ENCODE assay signal across 16 cellular contexts in genomic region chr22:22022977-22023534, GRCh38.
"Had no signal": no experiment of that assay in that cellular context is flagged by ENCODE, and none has a peak within 500 bp of the region (broad histone marks: within the 10 kb centered on the region; RNA-seq: fewer than 3 reads in every experiment).

No MANE protein-coding gene starts in this region.

- ATAC-seq: activated CD4-positive, alpha-beta T cell treated with anti-CD3 and anti-CD28 coated beads for 36 hours; activated CD8-positive, alpha-beta memory T cell treated with anti-CD3 and anti-CD28 coated beads, Interleukin-2, amount 10 ng/mL, durations not matched to agents 7 days and 5 days had no signal

- H3K27me3 ChIP-seq: sigmoid colon, thyroid gland had no signal

- H3K4me3 ChIP-seq: esophagus muscularis mucosa, sigmoid colon, thyroid gland had no signal

- H3K36me3 ChIP-seq: esophagus muscularis mucosa, sigmoid colon, thyroid gland had no signal

- H3K4me1 ChIP-seq: sigmoid colon, thyroid gland had no signal

- H3K27ac ChIP-seq: esophagus muscularis mucosa, sigmoid colon, thyroid gland had no signal

- H3K4me3 Mint-ChIP-seq: activated CD4-positive, alpha-beta T cell treated with anti-CD3 and anti-CD28 coated beads for 36 hours; activated CD8-positive, alpha-beta memory T cell treated with anti-CD3 and anti-CD28 coated beads, Interleukin-2, amount 10 ng/mL, durations not matched to agents 7 days and 5 days; activated naive CD8-positive, alpha-beta T cell; nephron had no signal

- H3K36me3 Mint-ChIP-seq: activated CD8-positive, alpha-beta memory T cell treated with anti-CD3 and anti-CD28 coated beads, Interleukin-2, amount 10 ng/mL, durations not matched to agents 7 days and 5 days; activated naive CD8-positive, alpha-beta T cell had no signal

- H3K27ac Mint-ChIP-seq: activated CD4-positive, alpha-beta T cell treated with anti-CD3 and anti-CD28 coated beads for 36 hours; activated CD8-positive, alpha-beta memory T cell treated with anti-CD3 and anti-CD28 coated beads, Interleukin-2, amount 10 ng/mL, durations not matched to agents 7 days and 5 days; activated naive CD8-positive, alpha-beta T cell; nephron had no signal

- H3K9me3 ChIP-seq: esophagus muscularis mucosa, sigmoid colon, thyroid gland had no signal

- FAIRE-seq: endothelial cell of umbilical vein, TTC549 had no signal

- H3K9me3 Mint-ChIP-seq: nephron had no signal

- DNase-seq: activated CD4-positive, alpha-beta T cell treated with anti-CD3 and anti-CD28 coated beads for 36 hours; activated CD4-positive, alpha-beta T cell treated with anti-CD3 and anti-CD28 coated beads, Interleukin-2, amount 50 U/mL, for 48 hours; activated CD8-positive, alpha-beta memory T cell treated with anti-CD3 and anti-CD28 coated beads, Interleukin-2, amount 10 ng/mL, durations not matched to agents 7 days and 5 days; dermis blood vessel endothelial cell; effector memory CD4-positive, alpha-beta T cell; nucleus accumbens; sigmoid colon; stimulated activated CD4-positive, alpha-beta T cell treated with anti-CD3 and anti-CD28 coated beads, Interleukin-4, amount 100 ng/mL, for 4 hours; stimulated activated naive CD4-positive, alpha-beta T cell; T-helper 2 cell; thyroid gland had no signal

- H3K4me1 Mint-ChIP-seq: activated CD4-positive, alpha-beta T cell treated with anti-CD3 and anti-CD28 coated beads for 36 hours; nephron had no signal

- H3K27me3 Mint-ChIP-seq: activated naive CD8-positive, alpha-beta T cell had no signal
